25 cellular contexts compared by ENCODE assay signal in the genomic region with DNA sequence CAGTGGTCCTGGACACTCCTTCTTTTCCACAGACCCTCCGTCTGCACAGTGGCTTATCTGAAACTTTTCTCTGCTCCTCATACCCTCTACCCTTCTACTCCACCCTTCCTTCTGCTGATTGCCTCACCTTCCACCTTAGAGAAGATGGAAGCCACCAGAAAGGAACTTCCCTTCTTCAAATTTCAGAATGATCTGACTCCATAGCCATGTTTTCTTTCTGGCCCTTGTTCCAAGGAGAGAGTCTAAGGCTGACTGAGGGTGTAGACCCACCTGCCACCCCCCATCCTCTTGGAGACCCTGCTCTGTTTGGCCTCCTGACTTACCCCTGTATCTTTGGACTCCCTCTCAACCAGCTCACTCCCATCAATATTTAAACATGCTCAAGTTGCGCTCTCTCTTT.
"Had no signal": no experiment of that assay in that cellular context is flagged by ENCODE, and none has a peak within 500 bp of the region (broad histone marks: within the 10 kb centered on the region; RNA-seq: fewer than 3 reads in every experiment).

No MANE protein-coding gene starts in this region.

- H3K4me3 ChIP-seq: cardiac muscle cell, tibial artery, uterus had no signal

- FAIRE-seq: colon had no signal

- H3K27ac Mint-ChIP-seq: endodermal cell had no signal

- ATAC-seq: activated naive CD4-positive, alpha-beta T cell treated with anti-CD3 and anti-CD28 coated beads, Interleukin-2, amount 50 U/mL, for 72 hours; left lobe of liver; natural killer cell treated with Interleukin-12 subunit alpha and Interleukin-12 subunit beta and Interleukin-15 and Interleukin-18, amount 100 ng/mL, for 72 hours had no signal

- H3K9me3 Mint-ChIP-seq: activated naive CD4-positive, alpha-beta T cell treated with anti-CD3 and anti-CD28 coated beads, Interleukin-2, amount 50 U/mL, for 72 hours; endodermal cell; mesothelial cell of epicardium; natural killer cell treated with Interleukin-12 subunit alpha and Interleukin-12 subunit beta and Interleukin-15 and Interleukin-18, amount 100 ng/mL, for 72 hours had no signal

- H3K9me3 ChIP-seq: tibial artery, uterus had no signal

- DNase-seq: activated CD4-positive, alpha-beta T cell treated with anti-CD3 and anti-CD28 coated beads for 1 hour; activated CD8-positive, alpha-beta memory T cell treated with anti-CD3 and anti-CD28 coated beads for 24 hours; activated gamma-delta T cell; endodermal cell; glutamatergic neuron; hippocampal formation; islet precursor cell; nucleus accumbens; posterior cingulate gyrus; retina; stimulated activated CD4-positive, alpha-beta T cell treated with anti-CD3 and anti-CD28 coated beads, Interleukin-12 subunit alpha, Interleukin-12 subunit beta, amount 100 ng/mL, for 4 hours; stimulated activated CD4-positive, alpha-beta T cell treated with anti-CD3 and anti-CD28 coated beads, Interleukin-1b, Interleukin-23, amount 100 ng/mL, for 48 hours; stimulated activated CD8-positive, alpha-beta memory T cell treated with anti-CD3 and anti-CD28 coated beads, Interleukin-4, amount 100 ng/mL, for 48 hours; stimulated activated naive CD4-positive, alpha-beta T cell treated with Interleukin-2 at 50 U/mL for 16 hours; T-helper 2 cell; tibial artery; uterus had no signal

- H3K27ac ChIP-seq: cardiac muscle cell, epithelial cell of prostate, foreskin keratinocyte, tibial artery had no signal

- H3K36me3 ChIP-seq: cardiac muscle cell, tibial artery, uterus had no signal

- H3K4me3 Mint-ChIP-seq: endodermal cell; mesothelial cell of epicardium; natural killer cell treated with Interleukin-12 subunit alpha and Interleukin-12 subunit beta and Interleukin-15 and Interleukin-18, amount 100 ng/mL, for 72 hours had no signal

- H3K36me3 Mint-ChIP-seq: activated naive CD4-positive, alpha-beta T cell treated with anti-CD3 and anti-CD28 coated beads, Interleukin-2, amount 50 U/mL, for 72 hours; mesothelial cell of epicardium had no signal

- H3K27me3 ChIP-seq: cardiac muscle cell, foreskin keratinocyte, tibial artery, uterus had no signal
